24 cellular contexts compared by ENCODE assay signal in genomic region chr12:49008943-49009342, GRCh38. TPM values are rescaled to one million over a fixed set of nuclear protein-coding genes. Genes with fewer than 3 reads are reported as not detected.
DNase-seq lines count a peak whose midpoint lies in the region; ATAC-seq, FAIRE-seq and TF ChIP-seq lines count a peak whose summit lies in the region.
"Had no signal": no experiment of that assay in that cellular context is flagged by ENCODE, and none has a peak within 500 bp of the region (broad histone marks: within the 10 kb centered on the region; RNA-seq: fewer than 3 reads in every experiment).

No MANE protein-coding gene starts in this region.

- TF ChIP-seq CTCF in HepG2 (CRISPR knock-in tag; IDR thresholded peaks at IDR 0.05) (no peak), right lobe of liver (IDR thresholded peaks at IDR 0.05) (no peak), sigmoid colon (IDR thresholded peaks at IDR 0.05) (no peak)

- FAIRE-seq in HepG2 (lab: Jason Lieb, UNC), result no peak
- FAIRE-seq: GM12878, H54, HTR-8/SVneo, RCC 7860 had no signal

- H3K4me3 ChIP-seq in HepG2 (replicated peaks in 1 of 3; ENCODE audit: insufficient read depth in 1 of 3, low read depth in 2 of 3, low read length in 3 of 3) (no peak overlapping the region), right lobe of liver (no peak overlapping the region), sigmoid colon (no peak overlapping the region)
- H3K4me3 ChIP-seq: GM12878, SJCRH30 had no signal

- CTCF ChIA-PET in HepG2 (lab: Yijun Ruan, JAX; ENCODE audit: low intra/inter-chr PET ratio, low total read pairs), result interaction anchor here (0.6 to 1.3 kb wide), 2 partner anchors 11 to 20 kb away, joined by 3 read pairs; no protein-coding TSS in a partner anchor

- H3K4me3 Mint-ChIP-seq in T-helper 17 cell, result no peak overlapping the region
- H3K4me3 Mint-ChIP-seq: CD8-positive, alpha-beta memory T cell; IgD-negative memory B cell had no signal

- no peak overlapping the region for H2AFZ ChIP-seq in HepG2 (ENCODE audit: low read length)

- POLR2A ChIA-PET in HepG2 (lab: Yijun Ruan, JAX), result interaction anchor here (0.8 to 2.6 kb wide), 2 partner anchors 10 to 50 kb away, joined by 3 to 13 read pairs; partner anchors contain the start of gene DDN

- no peaks in the 10 kb centered on the region for H4K20me1 ChIP-seq in HepG2 (ENCODE audit: insufficient read depth, low read length)

- no peaks in the 10 kb centered on the region for H3K9me3 ChIP-seq in HepG2 (ENCODE audit: low read length)
- no peaks in the 10 kb centered on the region for H3K9me3 ChIP-seq in right lobe of liver
- no peaks in the 10 kb centered on the region for H3K9me3 ChIP-seq in T-helper 17 cell (ENCODE audit: control insufficient read depth, low read length, poor library complexity, severe bottlenecking)
- no peaks in the 10 kb centered on the region for H3K9me3 ChIP-seq in sigmoid colon
- H3K9me3 ChIP-seq: SJCRH30 had no signal

- H3K4me1 Mint-ChIP-seq in T-helper 17 cell, result peaks cover 2% of the 10 kb centered on the region
- H3K4me1 Mint-ChIP-seq: IgD-negative memory B cell had no signal

- no peaks in the 10 kb centered on the region for H3K27me3 Mint-ChIP-seq in T-helper 17 cell

- in situ Hi-C loops in HepG2 (cut with HindIII; ENCODE audit: extremely low pct_ligation_motif_present, low pct_unique_long_range_greater_than_20kb), result no loop called here

- H3K4me2 ChIP-seq in HepG2 (ENCODE audit: low read depth, low read length), result 0 out of 2 replicates have a peak overlapping the region, but pooled peaks have one; percentile 1

- DNase-seq in HepG2 (ENCODE audit: low spot score), result no peak
- DNase-seq in right lobe of liver, result no peak
- no peak for DNase-seq in T-helper 17 cell
- no peak for DNase-seq in sigmoid colon
- no peak for DNase-seq in occipital lobe (lab: John Stamatoyannopoulos, UW)
- DNase-seq: CD8-positive, alpha-beta memory T cell; Karpas-422; NCI-H1694; NCI-H2081; NCI-H2171; NCI-H345; NCI-H524; NCI-H82; SJCRH30 had no signal

- WGBS in HepG2 (ENCODE audit: low lambda C conversion rate), result 19% methylated on average over 1 of the region's 1 CpG
- no CpG with 5 or more reads among the region's 1 CpG for WGBS in right lobe of liver (ENCODE audit: insufficient coverage, low coverage, low lambda C conversion rate, missing lambda C conversion rate)
- 72 to 94% methylated on average over 1 of the region's 1 CpG for WGBS in sigmoid colon, 2 donors

- TF ChIP-seq EP300 in HepG2 (IDR thresholded peaks at IDR 0.05; ENCODE audit: low read depth in 2 of 2, low read length in 2 of 2), result no peak
- no peak for TF ChIP-seq EP300 in HepG2 (CRISPR knock-in tag; IDR thresholded peaks at IDR 0.05; ENCODE audit: borderline replicate concordance)
- TF ChIP-seq EP300 in sigmoid colon (IDR thresholded peaks at IDR 0.05), result no peak

- TF ChIP-seq POLR2A in HepG2 (IDR thresholded peaks at IDR 0.05; ENCODE audit: insufficient read depth in 1 of 2, low read depth in 2 of 2, low read length in 2 of 2) (no peak), right lobe of liver (IDR thresholded peaks at IDR 0.05) (no peak), sigmoid colon (IDR thresholded peaks at IDR 0.05) (no peak)

- H3K27me3 ChIP-seq in HepG2 (ENCODE audit: control insufficient read depth in 1 of 2, insufficient read depth in 2 of 2, low read length in 2 of 2) (no peaks in the 10 kb centered on the region), right lobe of liver (no peaks in the 10 kb centered on the region), sigmoid colon (peaks cover 0 to 51% (median 10%) of the 10 kb centered on the region in 3 donors)
- H3K27me3 ChIP-seq: SJCRH30 had no signal

- peaks cover 3% of the 10 kb centered on the region for H3K79me2 ChIP-seq in HepG2 (ENCODE audit: insufficient read depth, low read length)

- no peak overlapping the region for H3K9ac ChIP-seq in HepG2 (ENCODE audit: insufficient read depth, low read depth, low read length)

- H3K4me1 ChIP-seq in HepG2 (ENCODE audit: insufficient read depth, low read length), result peaks cover 21% of the 10 kb centered on the region
- no peaks in the 10 kb centered on the region for H3K4me1 ChIP-seq in right lobe of liver
- no peaks in the 10 kb centered on the region for H3K4me1 ChIP-seq in sigmoid colon

- no TSS peak for BruUV-seq in HepG2 (replicated peaks; lab: Mats Ljungman, UMichigan)

- H3K36me3 ChIP-seq in HepG2 (replicated peaks in 1 of 2; ENCODE audit: control insufficient read depth in 1 of 2, insufficient read depth in 2 of 2, low read length in 2 of 2) (peaks cover 0 to 22% of the 10 kb centered on the region in 2 experiments; a peak in 4 of 5 replicates), right lobe of liver (peaks cover 0 to 31% (median 15%) of the 10 kb centered on the region in 4 donors), sigmoid colon (peaks cover 4 to 77% (median 43%) of the 10 kb centered on the region in 4 donors)

- no peak for TF ChIP-seq RAD21 in HepG2 (CRISPR knock-in tag; IDR thresholded peaks at IDR 0.05)

- H3K36me3 Mint-ChIP-seq in T-helper 17 cell (ENCODE audit: low read depth), result peaks cover 11% of the 10 kb centered on the region

- no peak overlapping the region for H3K27ac ChIP-seq in HepG2 (ENCODE audit: extremely low read length, insufficient read depth, low read length)
- no peak overlapping the region for H3K27ac ChIP-seq in right lobe of liver
- no peak overlapping the region for H3K27ac ChIP-seq in sigmoid colon
- H3K27ac ChIP-seq: C4-2B had no signal

- ATAC-seq in HepG2, result no peak
- no peak for ATAC-seq in right lobe of liver
- no peak for ATAC-seq in T-helper 17 cell
- ATAC-seq in HG02678 (IDR thresholded peaks at IDR 0.05; ENCODE audit: unreplicated experiment), result no peak
- ATAC-seq: GM12878 had no signal

- intact Hi-C loops in HepG2 (cut with micrococcal nuclease; ENCODE audit: unreplicated experiment) (no loop called here), right lobe of liver (cut with DNase I) (no loop called here), sigmoid colon (cut with DNase I) (no loop called here)

- H3K27ac Mint-ChIP-seq in T-helper 17 cell, result peak overlapping the region; percentile 6
- H3K27ac Mint-ChIP-seq: IgD-negative memory B cell had no signal

RNA-seq across cellular contexts. Expression of gene PRKAG1, which starts 9.6 kb away (rescaled TPM):
- total RNA-seq in HepG2 (2016; rRNA removed; fragmentation: Illumina TruSeq; extraction: Trizol), result 32.8 and 37.6 TPM in 2 replicates
- 9.1 and 11.2 TPM in 2 replicates for total RNA-seq in HepG2 (2016; cell fraction: cytosol; rRNA removed; fragmentation: Illumina TruSeq; extraction: Trizol; ENCODE audit: low read depth)
- total RNA-seq in HepG2 (2016; cell fraction: insoluble cytoplasmic fraction; rRNA removed; fragmentation: Illumina TruSeq; extraction: Trizol), result 30.6 and 39.9 TPM in 2 replicates
- 19.3 and 21.1 TPM in 2 replicates for total RNA-seq in HepG2 (2016; cell fraction: membrane; rRNA removed; fragmentation: Illumina TruSeq; extraction: Trizol)
- 16.7 and 19.6 TPM in 2 replicates for total RNA-seq in HepG2 (2016; cell fraction: nucleus; rRNA removed; fragmentation: Illumina TruSeq; extraction: Trizol)
- polyA plus RNA-seq in HepG2 (2011; rRNA removed), result 21.2 and 26.1 TPM in 2 replicates
- polyA plus RNA-seq in HepG2 (2011; cell fraction: cytosol; rRNA removed), result 18.5 and 26.3 TPM in 2 replicates
- polyA plus RNA-seq in HepG2 (2011; cell fraction: nucleus; rRNA removed), result 8.8 and 11.6 TPM in 2 replicates
- polyA plus RNA-seq in HepG2 (2012), result 20.2 and 21.7 TPM in 2 replicates
- polyA plus RNA-seq in HepG2 (2016; cell fraction: cytosol; fragmentation: Illumina TruSeq; extraction: Trizol; ENCODE audit: low read depth), result 7.6 and 8.8 TPM in 2 replicates
- polyA plus RNA-seq in HepG2 (2016; cell fraction: insoluble cytoplasmic fraction; fragmentation: Illumina TruSeq; extraction: Trizol; ENCODE audit: low read depth), result 38.7 and 40.2 TPM in 2 replicates
- polyA plus RNA-seq in HepG2 (2016; cell fraction: membrane; fragmentation: Illumina TruSeq; extraction: Trizol; ENCODE audit: low read depth), result 14.5 and 16.2 TPM in 2 replicates
- polyA plus RNA-seq in HepG2 (2016; cell fraction: nucleus; fragmentation: Illumina TruSeq; extraction: Trizol; ENCODE audit: insufficient read depth, low read depth), result 24.6 and 24.9 TPM in 2 replicates
- 11.5 and 73.4 TPM in 2 replicates for polyA minus RNA-seq in HepG2 (2011; rRNA and poly(A)+ RNA removed; ENCODE audit: low replicate concordance)
- 7.8 and 9.5 TPM in 2 replicates for polyA minus RNA-seq in HepG2 (2011; cell fraction: cytosol; rRNA and poly(A)+ RNA removed)
- polyA minus RNA-seq in HepG2 (2011; cell fraction: nucleus; rRNA and poly(A)+ RNA removed), result 11.6 TPM in 2 replicates
- 10 to 100 TPM; 24.8 to 36.2 (median 30.1) TPM for total RNA-seq in right lobe of liver
- 10 to 100 TPM; 41.4 to 47.7 TPM for total RNA-seq in T-helper 17 cell
- 10 to 100 TPM; 49.6 to 71.3 (median 60.0) TPM for total RNA-seq in sigmoid colon
- 10 to 100 TPM; 48.6 to 71.2 (median 61.3) TPM for polyA plus RNA-seq in sigmoid colon
- 27.9 TPM for total RNA-seq in occipital lobe

RNA-seq across cellular contexts. Expression of gene DDN, which starts 9.8 kb away (rescaled TPM):
- total RNA-seq in HepG2 (2016; rRNA removed; fragmentation: Illumina TruSeq; extraction: Trizol) (0.51 and 0.53 TPM in 2 replicates), right lobe of liver (under 1 TPM in 2 of 6 experiments, not detected in 4; 0.18 to 0.19 TPM), T-helper 17 cell (under 1 TPM; 0.62 to 0.70 TPM), sigmoid colon (under 1 TPM in 1 of 4 donors, not detected in 3; 0.14 TPM), occipital lobe (9.2 TPM)
- 0.20 TPM in 1 of 2 replicates, not detected in the other for total RNA-seq in HepG2 (2016; cell fraction: cytosol; rRNA removed; fragmentation: Illumina TruSeq; extraction: Trizol; ENCODE audit: low read depth)
- 0.43 and 0.54 TPM in 2 replicates for total RNA-seq in HepG2 (2016; cell fraction: insoluble cytoplasmic fraction; rRNA removed; fragmentation: Illumina TruSeq; extraction: Trizol)
- total RNA-seq in HepG2 (2016; cell fraction: membrane; rRNA removed; fragmentation: Illumina TruSeq; extraction: Trizol), result 0.46 and 0.52 TPM in 2 replicates
- total RNA-seq in HepG2 (2016; cell fraction: nucleus; rRNA removed; fragmentation: Illumina TruSeq; extraction: Trizol), result 0.34 and 0.62 TPM in 2 replicates
- polyA plus RNA-seq in HepG2 (2011; rRNA removed) (0.24 and 0.33 TPM in 2 replicates), sigmoid colon (under 1 TPM in 2 of 3 donors, not detected in 1; 0.60 to 0.69 TPM)
- 0.21 and 0.34 TPM in 2 replicates for polyA plus RNA-seq in HepG2 (2011; cell fraction: cytosol; rRNA removed)
- polyA plus RNA-seq in HepG2 (2011; cell fraction: nucleus; rRNA removed), result 0.47 and 0.83 TPM in 2 replicates
- polyA plus RNA-seq in HepG2 (2012), result 0.48 and 0.69 TPM in 2 replicates
- polyA plus RNA-seq in HepG2 (2016; cell fraction: cytosol; fragmentation: Illumina TruSeq; extraction: Trizol; ENCODE audit: low read depth), result 0.20 and 0.28 TPM in 2 replicates
- 0.58 and 0.73 TPM in 2 replicates for polyA plus RNA-seq in HepG2 (2016; cell fraction: insoluble cytoplasmic fraction; fragmentation: Illumina TruSeq; extraction: Trizol; ENCODE audit: low read depth)
- polyA plus RNA-seq in HepG2 (2016; cell fraction: membrane; fragmentation: Illumina TruSeq; extraction: Trizol; ENCODE audit: low read depth), result 0.48 and 0.58 TPM in 2 replicates
- 1.2 and 1.3 TPM in 2 replicates for polyA plus RNA-seq in HepG2 (2016; cell fraction: nucleus; fragmentation: Illumina TruSeq; extraction: Trizol; ENCODE audit: insufficient read depth, low read depth)
- 0.46 and 5.3 TPM in 2 replicates for polyA minus RNA-seq in HepG2 (2011; rRNA and poly(A)+ RNA removed; ENCODE audit: low replicate concordance)
- polyA minus RNA-seq in HepG2 (2011; cell fraction: cytosol; rRNA and poly(A)+ RNA removed), result 0.44 and 0.49 TPM in 2 replicates
- 0.25 and 0.39 TPM in 2 replicates for polyA minus RNA-seq in HepG2 (2011; cell fraction: nucleus; rRNA and poly(A)+ RNA removed)
- polyA plus RNA-seq: CD8-positive, alpha-beta memory T cell; IgD-negative memory B cell had no signal

RNA-seq across cellular contexts. Expression of gene WNT1, which starts 30.8 kb away (rescaled TPM):
- total RNA-seq in HepG2 (2016; rRNA removed; fragmentation: Illumina TruSeq; extraction: Trizol), result not detected in 2 replicates
- not detected in 2 replicates for total RNA-seq in HepG2 (2016; cell fraction: cytosol; rRNA removed; fragmentation: Illumina TruSeq; extraction: Trizol; ENCODE audit: low read depth)
- not detected in 2 replicates for total RNA-seq in HepG2 (2016; cell fraction: insoluble cytoplasmic fraction; rRNA removed; fragmentation: Illumina TruSeq; extraction: Trizol)
- not detected in 2 replicates for total RNA-seq in HepG2 (2016; cell fraction: membrane; rRNA removed; fragmentation: Illumina TruSeq; extraction: Trizol)
- total RNA-seq in HepG2 (2016; cell fraction: nucleus; rRNA removed; fragmentation: Illumina TruSeq; extraction: Trizol), result not detected in 2 replicates
- polyA plus RNA-seq in HepG2 (2011; rRNA removed), result not detected in 2 replicates
- not detected in 2 replicates for polyA plus RNA-seq in HepG2 (2011; cell fraction: cytosol; rRNA removed)
- not detected in 2 replicates for polyA plus RNA-seq in HepG2 (2011; cell fraction: nucleus; rRNA removed)
- not detected in 2 replicates for polyA plus RNA-seq in HepG2 (2012)
- polyA plus RNA-seq in HepG2 (2016; cell fraction: cytosol; fragmentation: Illumina TruSeq; extraction: Trizol; ENCODE audit: low read depth), result not detected in 2 replicates
- polyA plus RNA-seq in HepG2 (2016; cell fraction: insoluble cytoplasmic fraction; fragmentation: Illumina TruSeq; extraction: Trizol; ENCODE audit: low read depth), result not detected in 2 replicates
- not detected in 2 replicates for polyA plus RNA-seq in HepG2 (2016; cell fraction: membrane; fragmentation: Illumina TruSeq; extraction: Trizol; ENCODE audit: low read depth)
- polyA plus RNA-seq in HepG2 (2016; cell fraction: nucleus; fragmentation: Illumina TruSeq; extraction: Trizol; ENCODE audit: insufficient read depth, low read depth), result not detected in 2 replicates
- not detected in 2 replicates for polyA minus RNA-seq in HepG2 (2011; rRNA and poly(A)+ RNA removed; ENCODE audit: low replicate concordance)
- polyA minus RNA-seq in HepG2 (2011; cell fraction: cytosol; rRNA and poly(A)+ RNA removed), result not detected in 2 replicates
- polyA minus RNA-seq in HepG2 (2011; cell fraction: nucleus; rRNA and poly(A)+ RNA removed), result not detected in 2 replicates
- total RNA-seq in right lobe of liver, result not detected
- 1 to 10 TPM; 2.2 to 2.3 TPM for total RNA-seq in T-helper 17 cell
- not detected for total RNA-seq in sigmoid colon
- polyA plus RNA-seq in sigmoid colon, result under 1 TPM in 1 of 3 donors, not detected in 2; 0.10 TPM
- total RNA-seq in occipital lobe, result not detected
- total RNA-seq: A172; CD8-positive, alpha-beta memory T cell; GM12878; MCF 10A; SJCRH30; T-helper 1 cell treated with Interleukin-12 subunit alpha and Interleukin-12 subunit beta and Interleukin-4 antibody, amounts not matched to agents 30 ng/mL and 1 ng/mL, for 36 hours had no signal
- polyA plus RNA-seq: GM12878 had no signal

RNA-seq across cellular contexts. Expression of gene WNT10B, which starts 37.4 kb away (rescaled TPM):
- total RNA-seq in HepG2 (2016; rRNA removed; fragmentation: Illumina TruSeq; extraction: Trizol), result 0.09 TPM in 1 of 2 replicates, not detected in the other
- total RNA-seq in HepG2 (2016; cell fraction: cytosol; rRNA removed; fragmentation: Illumina TruSeq; extraction: Trizol; ENCODE audit: low read depth), result not detected in 2 replicates
- not detected in 2 replicates for total RNA-seq in HepG2 (2016; cell fraction: insoluble cytoplasmic fraction; rRNA removed; fragmentation: Illumina TruSeq; extraction: Trizol)
- total RNA-seq in HepG2 (2016; cell fraction: membrane; rRNA removed; fragmentation: Illumina TruSeq; extraction: Trizol), result 0.14 TPM in 1 of 2 replicates, not detected in the other
- total RNA-seq in HepG2 (2016; cell fraction: nucleus; rRNA removed; fragmentation: Illumina TruSeq; extraction: Trizol), result not detected in 2 replicates
- 0.05 and 0.12 TPM in 2 replicates for polyA plus RNA-seq in HepG2 (2011; rRNA removed)
- 0.04 and 0.08 TPM in 2 replicates for polyA plus RNA-seq in HepG2 (2011; cell fraction: cytosol; rRNA removed)
- polyA plus RNA-seq in HepG2 (2011; cell fraction: nucleus; rRNA removed), result 0.48 and 0.64 TPM in 2 replicates
- polyA plus RNA-seq in HepG2 (2012), result not detected in 2 replicates
- polyA plus RNA-seq in HepG2 (2016; cell fraction: cytosol; fragmentation: Illumina TruSeq; extraction: Trizol; ENCODE audit: low read depth), result not detected in 2 replicates
- not detected in 2 replicates for polyA plus RNA-seq in HepG2 (2016; cell fraction: insoluble cytoplasmic fraction; fragmentation: Illumina TruSeq; extraction: Trizol; ENCODE audit: low read depth)
- polyA plus RNA-seq in HepG2 (2016; cell fraction: membrane; fragmentation: Illumina TruSeq; extraction: Trizol; ENCODE audit: low read depth), result not detected in 2 replicates
- 0.21 and 0.33 TPM in 2 replicates for polyA plus RNA-seq in HepG2 (2016; cell fraction: nucleus; fragmentation: Illumina TruSeq; extraction: Trizol; ENCODE audit: insufficient read depth, low read depth)
- 0.18 and 1.6 TPM in 2 replicates for polyA minus RNA-seq in HepG2 (2011; rRNA and poly(A)+ RNA removed; ENCODE audit: low replicate concordance)
- 1.8 TPM in 1 of 2 replicates, not detected in the other for polyA minus RNA-seq in HepG2 (2011; cell fraction: cytosol; rRNA and poly(A)+ RNA removed)
- not detected in 2 replicates for polyA minus RNA-seq in HepG2 (2011; cell fraction: nucleus; rRNA and poly(A)+ RNA removed)
- total RNA-seq in right lobe of liver, result under 1 TPM in 2 of 6 experiments, not detected in 4; 0.12 TPM
- 10 to 100 TPM; 13.8 to 17.6 TPM for total RNA-seq in T-helper 17 cell
- total RNA-seq in sigmoid colon, result under 1 TPM in 3 of 4 donors, not detected in 1; 0.28 to 0.49 (median 0.36) TPM
- polyA plus RNA-seq in sigmoid colon, result 1 to 10 TPM in 1 of 3 donors, not detected in 2; 1.0 TPM
- 6.2 TPM for total RNA-seq in occipital lobe
- polyA plus RNA-seq: IgD-negative memory B cell had no signal

RNA-seq across cellular contexts. Expression of gene KMT2D, which starts 51.7 kb away (rescaled TPM):
- total RNA-seq in HepG2 (2016; rRNA removed; fragmentation: Illumina TruSeq; extraction: Trizol) (10.4 and 25.7 TPM in 2 replicates), right lobe of liver (10 to 100 TPM; 28.6 to 35.4 (median 33.3) TPM), T-helper 17 cell (100 to 1,000 TPM; 137 to 139 TPM), sigmoid colon (10 to 100 TPM; 18.2 to 52.9 (median 30.6) TPM), occipital lobe (17.6 TPM)
- total RNA-seq in HepG2 (2016; cell fraction: cytosol; rRNA removed; fragmentation: Illumina TruSeq; extraction: Trizol; ENCODE audit: low read depth), result 3.8 and 5.1 TPM in 2 replicates
- 9.4 and 20.2 TPM in 2 replicates for total RNA-seq in HepG2 (2016; cell fraction: insoluble cytoplasmic fraction; rRNA removed; fragmentation: Illumina TruSeq; extraction: Trizol)
- 7.5 and 9.1 TPM in 2 replicates for total RNA-seq in HepG2 (2016; cell fraction: membrane; rRNA removed; fragmentation: Illumina TruSeq; extraction: Trizol)
- total RNA-seq in HepG2 (2016; cell fraction: nucleus; rRNA removed; fragmentation: Illumina TruSeq; extraction: Trizol), result 25.5 and 28.3 TPM in 2 replicates
- polyA plus RNA-seq in HepG2 (2011; rRNA removed) (8.1 and 8.2 TPM in 2 replicates), sigmoid colon (10 to 100 TPM in 2 of 3 donors, 1 to 10 TPM in 1; 1.8 to 61.8 (median 10.2) TPM)
- 5.0 and 6.5 TPM in 2 replicates for polyA plus RNA-seq in HepG2 (2011; cell fraction: cytosol; rRNA removed)
- 41.1 and 48.4 TPM in 2 replicates for polyA plus RNA-seq in HepG2 (2011; cell fraction: nucleus; rRNA removed)
- 20.0 and 20.6 TPM in 2 replicates for polyA plus RNA-seq in HepG2 (2012)
- polyA plus RNA-seq in HepG2 (2016; cell fraction: cytosol; fragmentation: Illumina TruSeq; extraction: Trizol; ENCODE audit: low read depth), result 0.52 and 0.66 TPM in 2 replicates
- polyA plus RNA-seq in HepG2 (2016; cell fraction: insoluble cytoplasmic fraction; fragmentation: Illumina TruSeq; extraction: Trizol; ENCODE audit: low read depth), result 18.4 and 23.1 TPM in 2 replicates
- polyA plus RNA-seq in HepG2 (2016; cell fraction: membrane; fragmentation: Illumina TruSeq; extraction: Trizol; ENCODE audit: low read depth), result 1.3 and 2.4 TPM in 2 replicates
- polyA plus RNA-seq in HepG2 (2016; cell fraction: nucleus; fragmentation: Illumina TruSeq; extraction: Trizol; ENCODE audit: insufficient read depth, low read depth), result 78.2 and 102 TPM in 2 replicates
- 12.2 and 28.0 TPM in 2 replicates for polyA minus RNA-seq in HepG2 (2011; rRNA and poly(A)+ RNA removed; ENCODE audit: low replicate concordance)
- 19.4 and 23.5 TPM in 2 replicates for polyA minus RNA-seq in HepG2 (2011; cell fraction: cytosol; rRNA and poly(A)+ RNA removed)
- polyA minus RNA-seq in HepG2 (2011; cell fraction: nucleus; rRNA and poly(A)+ RNA removed), result 32.2 and 33.3 TPM in 2 replicates
